14 cellular contexts compared by ENCODE assay signal in the genomic region with DNA sequence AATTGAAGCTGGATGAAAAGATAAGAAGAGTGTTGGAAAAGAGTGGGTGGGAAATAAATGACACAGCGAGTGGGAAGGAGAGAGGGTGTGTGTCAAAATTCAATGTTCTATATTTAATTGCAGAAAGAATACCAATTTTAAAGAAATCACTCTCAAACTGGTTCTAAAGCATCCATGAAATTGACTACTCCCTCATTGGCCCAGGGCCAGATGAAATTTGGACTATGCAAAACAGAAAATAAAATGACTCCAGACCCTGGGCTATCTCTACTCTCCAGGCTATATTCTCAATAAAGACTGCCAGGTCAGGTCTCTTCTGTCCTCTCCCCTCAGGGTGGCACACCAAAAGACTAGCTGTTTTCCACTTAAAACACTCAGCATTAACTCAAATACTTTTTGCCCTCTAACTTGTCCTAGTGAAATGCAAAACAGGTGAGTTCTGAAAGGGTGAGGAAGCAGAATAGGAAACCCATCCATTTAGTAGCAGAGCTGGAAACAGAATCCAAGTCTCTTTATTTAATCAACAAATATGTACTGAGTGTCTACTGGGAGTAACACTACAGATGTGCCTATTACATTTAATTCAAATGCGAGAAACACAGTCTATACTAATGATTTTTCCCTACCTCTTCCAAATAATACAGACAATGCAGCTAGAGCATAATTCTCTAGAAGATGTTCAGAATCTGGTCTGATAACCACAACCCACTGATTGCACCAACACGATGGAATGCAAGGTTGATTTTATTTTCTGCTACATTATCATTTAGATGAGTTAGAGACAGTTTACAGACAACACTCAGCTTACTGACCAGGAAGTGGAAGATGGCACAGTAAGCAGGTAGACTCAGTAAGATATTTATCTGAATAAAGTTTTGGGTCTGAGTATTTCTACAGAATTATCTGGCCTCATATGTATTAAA. TPM values are rescaled to one million over a fixed set of nuclear protein-coding genes. Genes with fewer than 3 reads are reported as not detected.
DNase-seq lines count a peak whose midpoint lies in the region; ATAC-seq, FAIRE-seq and TF ChIP-seq lines count a peak whose summit lies in the region.
"Had no signal": no experiment of that assay in that cellular context is flagged by ENCODE, and none has a peak within 500 bp of the region (broad histone marks: within the 10 kb centered on the region; RNA-seq: fewer than 3 reads in every experiment).

No MANE protein-coding gene starts in this region.

- peaks cover 28 to 55% (median 39%) of the 10 kb centered on the region in 4 donors for H3K4me1 Mint-ChIP-seq in CD4-positive, alpha-beta memory T cell
- H3K4me1 Mint-ChIP-seq in memory B cell, result peaks cover 21% of the 10 kb centered on the region
- H3K4me1 Mint-ChIP-seq in activated CD4-positive, alpha-beta T cell treated with anti-CD3 and anti-CD28 coated beads for 36 hours, result peaks cover 40% of the 10 kb centered on the region
- H3K4me1 Mint-ChIP-seq in natural killer cell treated with Interleukin-12 subunit alpha and Interleukin-12 subunit beta and Interleukin-15 and Interleukin-18, amount 100 ng/mL, for 72 hours (ENCODE audit: low read depth in 2 of 2), result peaks cover 13 to 27% of the 10 kb centered on the region in 2 donors

- H3K27me3 Mint-ChIP-seq in CD4-positive, alpha-beta memory T cell, result no peaks in the 10 kb centered on the region
- no peaks in the 10 kb centered on the region for H3K27me3 Mint-ChIP-seq in memory B cell
- H3K27me3 Mint-ChIP-seq in activated CD4-positive, alpha-beta T cell treated with anti-CD3 and anti-CD28 coated beads for 36 hours, result no peaks in the 10 kb centered on the region
- no peaks in the 10 kb centered on the region for H3K27me3 Mint-ChIP-seq in natural killer cell treated with Interleukin-12 subunit alpha and Interleukin-12 subunit beta and Interleukin-15 and Interleukin-18, amount 100 ng/mL, for 72 hours

- TF ChIP-seq CTCF in K562 (IDR thresholded peaks at IDR 0.05 in 2 of 3, conservative IDR thresholded peaks at IDR 0.05 in 1 of 3; ENCODE audit: insufficient read depth in 2 of 3, low read depth in 1 of 3, low read length in 3 of 3), result no peak

- H3K27me3 ChIP-seq in CD4-positive, alpha-beta memory T cell (ENCODE audit: insufficient read depth, low read length), result no peaks in the 10 kb centered on the region
- H3K27me3 ChIP-seq in K562 (ENCODE audit: control insufficient read depth in 2 of 2, insufficient read depth in 2 of 2, low read length in 2 of 2), result peaks cover 8 to 10% of the 10 kb centered on the region in 2 experiments; a peak in 3 of 5 replicates
- H3K27me3 ChIP-seq: BLaER1 had no signal

- 0% methylated on average over 3 of the region's 3 CpGs for WGBS in K562 (ENCODE audit: insufficient coverage, low coverage, missing lambda C conversion rate)

- no peaks in the 10 kb centered on the region for H3K9me3 ChIP-seq in CD4-positive, alpha-beta memory T cell (ENCODE audit: control insufficient read depth in 1 of 2, low read length in 2 of 2)
- H3K9me3 ChIP-seq in K562 (replicated peaks; ENCODE audit: control insufficient read depth, insufficient read depth, low read depth, low read length), result no peaks in the 10 kb centered on the region
- H3K9me3 ChIP-seq: BLaER1 had no signal

- H3K36me3 Mint-ChIP-seq in CD4-positive, alpha-beta memory T cell, result peaks cover 17 to 25% of the 10 kb centered on the region in 2 donors
- peaks cover 17% of the 10 kb centered on the region for H3K36me3 Mint-ChIP-seq in memory B cell
- peaks cover 15% of the 10 kb centered on the region for H3K36me3 Mint-ChIP-seq in activated CD4-positive, alpha-beta T cell treated with anti-CD3 and anti-CD28 coated beads for 36 hours (ENCODE audit: low read depth)
- H3K36me3 Mint-ChIP-seq in natural killer cell treated with Interleukin-12 subunit alpha and Interleukin-12 subunit beta and Interleukin-15 and Interleukin-18, amount 100 ng/mL, for 72 hours, result no peaks in the 10 kb centered on the region

- peak overlapping the region in 4 of 8 donors; percentile 5 to 53 (median 11) for H3K4me3 Mint-ChIP-seq in CD4-positive, alpha-beta memory T cell
- no peak overlapping the region for H3K4me3 Mint-ChIP-seq in memory B cell
- no peak overlapping the region for H3K4me3 Mint-ChIP-seq in activated CD4-positive, alpha-beta T cell treated with anti-CD3 and anti-CD28 coated beads for 36 hours
- no peak overlapping the region for H3K4me3 Mint-ChIP-seq in natural killer cell treated with Interleukin-12 subunit alpha and Interleukin-12 subunit beta and Interleukin-15 and Interleukin-18, amount 100 ng/mL, for 72 hours

- no peak for TF ChIP-seq RAD21 in K562 (CRISPR knock-in tag; conservative IDR thresholded peaks at IDR 0.05 in 1 of 2, IDR thresholded peaks at IDR 0.05 in 1 of 2)

- H3K9ac ChIP-seq in K562 (ENCODE audit: insufficient read depth in 1 of 2, low read depth in 2 of 2, low read length in 2 of 2), result no peak overlapping the region
- H3K9ac ChIP-seq: BLaER1 had no signal

- TF ChIP-seq POLR2A in K562 (conservative IDR thresholded peaks at IDR 0.05), result no peak

- no peak overlapping the region for H3K27ac ChIP-seq in CD4-positive, alpha-beta memory T cell (ENCODE audit: low read depth, low read length)
- H3K27ac ChIP-seq in K562 (ENCODE audit: extremely low read depth, low read depth, low read length), result no peak overlapping the region
- H3K27ac ChIP-seq: BLaER1 had no signal

- POLR2A ChIA-PET in CD4-positive, alpha-beta memory T cell (lab: Charles Lee; ENCODE audit: partially characterized antibody), result no interaction called here
- POLR2A ChIA-PET in K562 (lab: Yijun Ruan, JAX), result no interaction called here
- POLR2A ChIA-PET in activated CD4-positive, alpha-beta T cell treated with anti-CD3 and anti-CD28 coated beads for 36 hours (lab: Charles Lee), result no interaction called here

- no peak overlapping the region for H2AFZ ChIP-seq in K562 (ENCODE audit: low read depth, low read length)
- H2AFZ ChIP-seq: PC-9 had no signal

- H3K27ac Mint-ChIP-seq in CD4-positive, alpha-beta memory T cell, result peak overlapping the region in 5 of 7 donors; percentile 46 to 82 (median 49)
- peak overlapping the region; percentile 74 for H3K27ac Mint-ChIP-seq in memory B cell
- H3K27ac Mint-ChIP-seq in activated CD4-positive, alpha-beta T cell treated with anti-CD3 and anti-CD28 coated beads for 36 hours, result no peak overlapping the region
- no peak overlapping the region for H3K27ac Mint-ChIP-seq in natural killer cell treated with Interleukin-12 subunit alpha and Interleukin-12 subunit beta and Interleukin-15 and Interleukin-18, amount 100 ng/mL, for 72 hours

- H3K36me3 ChIP-seq in CD4-positive, alpha-beta memory T cell (ENCODE audit: insufficient read depth, low read length), result no peaks in the 10 kb centered on the region
- H3K36me3 ChIP-seq in K562 (ENCODE audit: control insufficient read depth, insufficient read depth, low read length), result no peaks in the 10 kb centered on the region

- no peaks in the 10 kb centered on the region for H3K9me1 ChIP-seq in K562 (ENCODE audit: control insufficient read depth, insufficient read depth, low read length)

- no peak for TF ChIP-seq EP300 in K562 (IDR thresholded peaks at IDR 0.05; ENCODE audit: low read length)

- H3K9me3 Mint-ChIP-seq in CD4-positive, alpha-beta memory T cell, result no peaks in the 10 kb centered on the region
- H3K9me3 Mint-ChIP-seq in memory B cell, result no peaks in the 10 kb centered on the region
- no peaks in the 10 kb centered on the region for H3K9me3 Mint-ChIP-seq in activated CD4-positive, alpha-beta T cell treated with anti-CD3 and anti-CD28 coated beads for 36 hours (ENCODE audit: low read depth)
- no peaks in the 10 kb centered on the region for H3K9me3 Mint-ChIP-seq in natural killer cell treated with Interleukin-12 subunit alpha and Interleukin-12 subunit beta and Interleukin-15 and Interleukin-18, amount 100 ng/mL, for 72 hours

- H3K4me3 ChIP-seq in CD4-positive, alpha-beta memory T cell (ENCODE audit: low read length in 2 of 2), result no peak overlapping the region
- H3K4me3 ChIP-seq in K562, result no peak overlapping the region
- H3K4me3 ChIP-seq: BLaER1, PC-9 had no signal

- H3K4me2 ChIP-seq in K562 (ENCODE audit: insufficient read depth, low read length), result no peak overlapping the region
- H3K4me2 ChIP-seq: BLaER1, PC-9 had no signal

- ATAC-seq in K562 (no peak), memory B cell (ENCODE audit: low read depth) (no peak), HG03565 (IDR thresholded peaks at IDR 0.05; ENCODE audit: unreplicated experiment) (no peak), GM18870 (IDR thresholded peaks at IDR 0.05; ENCODE audit: unreplicated experiment) (no peak)
- ATAC-seq in activated CD4-positive, alpha-beta T cell treated with anti-CD3 and anti-CD28 coated beads for 36 hours, result no peak
- no peak for ATAC-seq in natural killer cell treated with Interleukin-12 subunit alpha and Interleukin-12 subunit beta and Interleukin-15 and Interleukin-18, amount 100 ng/mL, for 72 hours

- DNase-seq in CD4-positive, alpha-beta memory T cell, result no peak
- peak; percentile 11 for DNase-seq in HuH-7 (ENCODE audit: low spot score)
- DNase-seq in K562 (ENCODE audit: extremely low read depth in 1 of 4, low spot score in 3 of 4), result no peak
- no peak for DNase-seq in memory B cell (ENCODE audit: low spot score in 2 of 2)
- no peak for DNase-seq in activated CD4-positive, alpha-beta T cell treated with anti-CD3 and anti-CD28 coated beads for 36 hours
- DNase-seq in natural killer cell treated with Interleukin-12 subunit alpha and Interleukin-12 subunit beta and Interleukin-15 and Interleukin-18, amount 100 ng/mL, for 72 hours (ENCODE audit: low spot score), result no peak
- DNase-seq: NCI-H2171, PC-9 had no signal

- intact Hi-C loops in CD4-positive, alpha-beta memory T cell (cut with micrococcal nuclease), result no loop called here
- intact Hi-C loops in K562 (cut with micrococcal nuclease), result no loop called here
- intact Hi-C loops in activated CD4-positive, alpha-beta T cell treated with anti-CD3 and anti-CD28 coated beads for 36 hours (cut with DNase I, micrococcal nuclease), result no loop called here

- no peaks in the 10 kb centered on the region for H3K79me2 ChIP-seq in K562 (ENCODE audit: control insufficient read depth, insufficient read depth, low read length)

- BruUV-seq in K562 (replicated peaks; lab: Mats Ljungman, UMichigan), result no TSS peak

- in situ Hi-C loops in K562 (cut with MboI), result no loop called here

- no peaks in the 10 kb centered on the region for H4K20me1 ChIP-seq in K562 (replicated peaks; ENCODE audit: control insufficient read depth, insufficient read depth, low read length)

- CTCF ChIA-PET in CD4-positive, alpha-beta memory T cell (lab: Charles Lee; ENCODE audit: partially characterized antibody), result no interaction called here
- CTCF ChIA-PET in K562 (lab: Yijun Ruan, JAX; ENCODE audit: low intra/inter-chr PET ratio), result no interaction called here
- CTCF ChIA-PET in activated CD4-positive, alpha-beta T cell treated with anti-CD3 and anti-CD28 coated beads for 36 hours (lab: Charles Lee), result no interaction called here

- peaks cover 31% of the 10 kb centered on the region for H3K4me1 ChIP-seq in CD4-positive, alpha-beta memory T cell (ENCODE audit: insufficient read depth, low read length)
- H3K4me1 ChIP-seq in K562 (replicated peaks in 1 of 2; ENCODE audit: control insufficient read depth in 2 of 2, insufficient read depth in 2 of 2, low read length in 2 of 2), result no peaks in the 10 kb centered on the region

- FAIRE-seq in K562 (lab: Jason Lieb, UNC), result no peak
- FAIRE-seq: H1 had no signal

RNA-seq across cellular contexts. Expression of a gene that starts 42.1 kb away (rescaled TPM):
- total RNA-seq in CD4-positive, alpha-beta memory T cell, result not detected
- not detected for polyA plus RNA-seq in CD4-positive, alpha-beta memory T cell
- total RNA-seq in K562 (2011; cell fraction: chromatin; rRNA removed; ENCODE audit: low replicate concordance), result not detected in 2 replicates
- not detected in 2 replicates for total RNA-seq in K562 (2011; cell fraction: nucleolus; rRNA removed)
- total RNA-seq in K562 (2011; cell fraction: nucleoplasm; rRNA removed), result not detected in 2 replicates
- not detected in 2 replicates for total RNA-seq in K562 (2014; rRNA removed)
- not detected in 2 replicates for total RNA-seq in K562 (2014; rRNA removed; fragmentation: Illumina TruSeq; extraction: Trizol)
- total RNA-seq in K562 (2015; rRNA removed; fragmentation: Illumina TruSeq; extraction: Trizol), result not detected in 2 replicates
- not detected in 2 replicates for total RNA-seq in K562 (2021)
- polyA plus RNA-seq in K562 (2011; rRNA removed), result not detected in 2 replicates
- not detected in 2 replicates for polyA plus RNA-seq in K562 (2011; cell fraction: cytosol; rRNA removed)
- polyA plus RNA-seq in K562 (2011; cell fraction: nucleus; rRNA removed), result not detected in 2 replicates
- polyA plus RNA-seq in K562 (2012), result not detected in 2 replicates
- polyA plus RNA-seq in K562 (2014; fragmentation: Illumina TruSeq; extraction: Trizol), result not detected in 2 replicates
- polyA plus RNA-seq in K562 (2014; fragmentation: Nextera tagmentation; extraction: Ambion mirVana), result not detected
- not detected in 2 replicates for polyA plus RNA-seq in K562 (2014; rRNA removed)
- not detected in 2 replicates for polyA minus RNA-seq in K562 (2011; rRNA and poly(A)+ RNA removed)
- not detected in 2 replicates for polyA minus RNA-seq in K562 (2011; cell fraction: cytosol; rRNA and poly(A)+ RNA removed)
- not detected in 2 replicates for polyA minus RNA-seq in K562 (2011; cell fraction: nucleus; rRNA and poly(A)+ RNA removed)
- total RNA-seq in activated CD4-positive, alpha-beta T cell treated with anti-CD3 and anti-CD28 coated beads for 36 hours, result not detected
- not detected for total RNA-seq in natural killer cell treated with Interleukin-12 subunit alpha and Interleukin-12 subunit beta and Interleukin-15 and Interleukin-18, amount 100 ng/mL, for 72 hours
- total RNA-seq: H1, lower leg skin, osteocyte, PC-9 had no signal
- polyA plus RNA-seq: H1 had no signal

RNA-seq across cellular contexts. Expression of a gene that starts 47.5 kb away (rescaled TPM):
- total RNA-seq in CD4-positive, alpha-beta memory T cell, result 1 to 10 TPM; 6.3 TPM
- polyA plus RNA-seq in CD4-positive, alpha-beta memory T cell, result 1 to 10 TPM; 2.2 to 5.8 TPM
- 0.12 and 0.19 TPM in 2 replicates for total RNA-seq in K562 (2011; cell fraction: chromatin; rRNA removed; ENCODE audit: low replicate concordance)
- 0.13 TPM in 1 of 2 replicates, not detected in the other for total RNA-seq in K562 (2011; cell fraction: nucleolus; rRNA removed)
- 0.15 TPM in 1 of 2 replicates, not detected in the other for total RNA-seq in K562 (2011; cell fraction: nucleoplasm; rRNA removed)
- total RNA-seq in K562 (2014; rRNA removed) (0.08 and 0.23 TPM in 2 replicates), K562 (2014; rRNA removed; fragmentation: Illumina TruSeq; extraction: Trizol) (0.15 and 0.19 TPM in 2 replicates), K562 (2015; rRNA removed; fragmentation: Illumina TruSeq; extraction: Trizol) (0.07 and 0.08 TPM in 2 replicates), K562 (2021) (0.16 and 0.22 TPM in 2 replicates)
- polyA plus RNA-seq in K562 (2011; rRNA removed) (0.23 and 0.46 TPM in 2 replicates), K562 (2014; fragmentation: Illumina TruSeq; extraction: Trizol) (0.12 and 0.18 TPM in 2 replicates), K562 (2014; fragmentation: Nextera tagmentation; extraction: Ambion mirVana) (under 1 TPM in 1 of 2 experiments, not detected in 1; 0.01 TPM), K562 (2014; rRNA removed) (0.03 and 0.18 TPM in 2 replicates)
- polyA plus RNA-seq in K562 (2011; cell fraction: cytosol; rRNA removed), result 0.03 and 0.22 TPM in 2 replicates
- 0.04 and 0.11 TPM in 2 replicates for polyA plus RNA-seq in K562 (2011; cell fraction: nucleus; rRNA removed)
- polyA plus RNA-seq in K562 (2012), result 0.10 and 0.17 TPM in 2 replicates
- polyA minus RNA-seq in K562 (2011; rRNA and poly(A)+ RNA removed), result 0.18 and 0.46 TPM in 2 replicates
- polyA minus RNA-seq in K562 (2011; cell fraction: cytosol; rRNA and poly(A)+ RNA removed), result 0.29 and 0.64 TPM in 2 replicates
- 0.13 TPM in 1 of 2 replicates, not detected in the other for polyA minus RNA-seq in K562 (2011; cell fraction: nucleus; rRNA and poly(A)+ RNA removed)
- total RNA-seq in activated CD4-positive, alpha-beta T cell treated with anti-CD3 and anti-CD28 coated beads for 36 hours, result 1 to 10 TPM; 6.0 to 6.1 TPM
- 1 to 10 TPM; 4.7 to 4.9 TPM for total RNA-seq in natural killer cell treated with Interleukin-12 subunit alpha and Interleukin-12 subunit beta and Interleukin-15 and Interleukin-18, amount 100 ng/mL, for 72 hours

RNA-seq across cellular contexts. Expression of a gene that starts 48.1 kb away (rescaled TPM):
- total RNA-seq in CD4-positive, alpha-beta memory T cell, result 100 to 1,000 TPM; 306 to 314 TPM
- 100 to 1,000 TPM in 1 of 2 donors, 10 to 100 TPM in 1; 24.6 to 161 TPM for polyA plus RNA-seq in CD4-positive, alpha-beta memory T cell
- total RNA-seq in K562 (2011; cell fraction: chromatin; rRNA removed; ENCODE audit: low replicate concordance), result 22.0 and 33.0 TPM in 2 replicates
- total RNA-seq in K562 (2011; cell fraction: nucleolus; rRNA removed), result 15.5 and 16.7 TPM in 2 replicates
- total RNA-seq in K562 (2011; cell fraction: nucleoplasm; rRNA removed), result 14.1 and 17.8 TPM in 2 replicates
- total RNA-seq in K562 (2014; rRNA removed) (3.9 and 4.0 TPM in 2 replicates), K562 (2014; rRNA removed; fragmentation: Illumina TruSeq; extraction: Trizol) (1.8 and 2.4 TPM in 2 replicates), K562 (2015; rRNA removed; fragmentation: Illumina TruSeq; extraction: Trizol) (2.8 and 3.1 TPM in 2 replicates), K562 (2021) (6.7 and 7.5 TPM in 2 replicates)
- polyA plus RNA-seq in K562 (2011; rRNA removed) (1.5 and 2.3 TPM in 2 replicates), K562 (2014; fragmentation: Illumina TruSeq; extraction: Trizol) (3.3 TPM in 2 replicates), K562 (2014; fragmentation: Nextera tagmentation; extraction: Ambion mirVana) (under 1 TPM; 0.30 to 0.55 TPM), K562 (2014; rRNA removed) (1.9 and 3.2 TPM in 2 replicates)
- 1.4 and 2.8 TPM in 2 replicates for polyA plus RNA-seq in K562 (2011; cell fraction: cytosol; rRNA removed)
- 4.0 and 8.4 TPM in 2 replicates for polyA plus RNA-seq in K562 (2011; cell fraction: nucleus; rRNA removed)
- polyA plus RNA-seq in K562 (2012), result 2.9 and 3.3 TPM in 2 replicates
- polyA minus RNA-seq in K562 (2011; rRNA and poly(A)+ RNA removed), result 2.3 and 3.0 TPM in 2 replicates
- 1.1 and 7.0 TPM in 2 replicates for polyA minus RNA-seq in K562 (2011; cell fraction: cytosol; rRNA and poly(A)+ RNA removed)
- 4.6 and 8.6 TPM in 2 replicates for polyA minus RNA-seq in K562 (2011; cell fraction: nucleus; rRNA and poly(A)+ RNA removed)
- 100 to 1,000 TPM in 1 of 2 experiments, 10 to 100 TPM in 1; 83.1 to 144 TPM for total RNA-seq in activated CD4-positive, alpha-beta T cell treated with anti-CD3 and anti-CD28 coated beads for 36 hours
- total RNA-seq in natural killer cell treated with Interleukin-12 subunit alpha and Interleukin-12 subunit beta and Interleukin-15 and Interleukin-18, amount 100 ng/mL, for 72 hours, result 100 to 1,000 TPM; 199 to 218 TPM

Comparison
In these comparisons a context has a peak if more than half of its experiments do, and no peak if none do; other contexts are left out.
1. H3K27ac Mint-ChIP-seq: peak in CD4-positive, alpha-beta memory T cell (5 of 7) and memory B cell (single experiment); none in activated CD4-positive, alpha-beta T cell treated with anti-CD3 and anti-CD28 coated beads for 36 hours (single experiment) and natural killer cell treated with Interleukin-12 subunit alpha and Interleukin-12 subunit beta and Interleukin-15 and Interleukin-18, amount 100 ng/mL, for 72 hours (0 of 2).
2. RNA of a gene that starts 47.5 kb away (total RNA-seq): 6.3 TPM in CD4-positive, alpha-beta memory T cell, 6.0 to 6.1 TPM in activated CD4-positive, alpha-beta T cell treated with anti-CD3 and anti-CD28 coated beads for 36 hours and 4.7 to 4.9 TPM in natural killer cell treated with Interleukin-12 subunit alpha and Interleukin-12 subunit beta and Interleukin-15 and Interleukin-18, amount 100 ng/mL, for 72 hours; 0.07 to 0.23 TPM in K562; every median in the first group is over 4 times any median in the second.